In genomic region chr20:34093895-34094294, GRCh38 we compare ENCODE assay signal across 21 cellular contexts.
"Had no signal": no experiment of that assay in that cellular context is flagged by ENCODE, and none has a peak within 500 bp of the region (broad histone marks: within the 10 kb centered on the region; RNA-seq: fewer than 3 reads in every experiment).

No MANE protein-coding gene starts in this region.

- H3K27ac Mint-ChIP-seq: activated CD8-positive, alpha-beta T cell treated with anti-CD3 and anti-CD28 coated beads, Interleukin-2, amount 10 ng/mL, durations not matched to agents 7 days and 5 days; activated T-helper 2 cell treated with anti-CD3 and anti-CD28 coated beads, Interferon-gamma antibody, Interleukin-2, Interleukin-4, amounts not matched to agents 10 μg/mL and 5 μg/mL and 100 μg/mL, durations not matched to agents 14 hours and 24 hours and 36 hours; brain had no signal

- H3K4me3 ChIP-seq: psoas muscle, sigmoid colon, tibial nerve, uterus had no signal

- ATAC-seq: activated CD8-positive, alpha-beta T cell treated with anti-CD3 and anti-CD28 coated beads, Interleukin-2, amount 10 ng/mL, durations not matched to agents 7 days and 5 days; left ventricle myocardium superior; psoas muscle had no signal

- H3K4me3 Mint-ChIP-seq: activated CD8-positive, alpha-beta T cell treated with anti-CD3 and anti-CD28 coated beads, Interleukin-2, amount 10 ng/mL, durations not matched to agents 7 days and 5 days; brain; neural crest cell had no signal

- H3K27me3 ChIP-seq: sigmoid colon, tibial nerve, uterus had no signal

- H3K9me3 ChIP-seq: psoas muscle, sigmoid colon, tibial nerve, uterus had no signal

- H3K27ac ChIP-seq: psoas muscle, sigmoid colon, tibial nerve, uterus had no signal

- H3K4me1 Mint-ChIP-seq: neural crest cell had no signal

- DNase-seq: activated CD8-positive, alpha-beta memory T cell treated with anti-CD3 and anti-CD28 coated beads, Interleukin-2, amount 50 U/mL, for 4 hours; activated CD8-positive, alpha-beta T cell treated with anti-CD3 and anti-CD28 coated beads, Interleukin-2, amount 10 ng/mL, durations not matched to agents 7 days and 5 days; activated naive CD4-positive, alpha-beta T cell treated with anti-CD3 and anti-CD28 coated beads, Interleukin-2, amount 50 U/mL, for 16 hours; central memory CD4-positive, alpha-beta T cell; cortex of kidney; effector CD4-positive, alpha-beta T cell; foreskin fibroblast; glutamatergic neuron; hypothalamus; left ventricle myocardium superior; mesendoderm; psoas muscle; SIG-M5; sigmoid colon; stimulated activated CD4-positive, alpha-beta T cell treated with anti-CD3 and anti-CD28 coated beads, Interleukin-2, amount 100 ng/mL, for 24 hours; substantia nigra; uterus had no signal

- H3K27me3 Mint-ChIP-seq: brain had no signal

- H3K9me3 Mint-ChIP-seq: activated T-helper 2 cell treated with anti-CD3 and anti-CD28 coated beads, Interferon-gamma antibody, Interleukin-2, Interleukin-4, amounts not matched to agents 10 μg/mL and 5 μg/mL and 100 μg/mL, durations not matched to agents 14 hours and 24 hours and 36 hours; brain; neural crest cell had no signal

- H3K36me3 ChIP-seq: uterus had no signal

- H3K4me1 ChIP-seq: sigmoid colon, tibial nerve, uterus had no signal
